In genomic region chr1:43707191-43708005, GRCh38 we compare ENCODE assay signal across 8 cellular contexts.
DNase-seq lines count a peak whose midpoint lies in the region; ATAC-seq and TF ChIP-seq lines count a peak whose summit lies in the region.

A gene with protein sequence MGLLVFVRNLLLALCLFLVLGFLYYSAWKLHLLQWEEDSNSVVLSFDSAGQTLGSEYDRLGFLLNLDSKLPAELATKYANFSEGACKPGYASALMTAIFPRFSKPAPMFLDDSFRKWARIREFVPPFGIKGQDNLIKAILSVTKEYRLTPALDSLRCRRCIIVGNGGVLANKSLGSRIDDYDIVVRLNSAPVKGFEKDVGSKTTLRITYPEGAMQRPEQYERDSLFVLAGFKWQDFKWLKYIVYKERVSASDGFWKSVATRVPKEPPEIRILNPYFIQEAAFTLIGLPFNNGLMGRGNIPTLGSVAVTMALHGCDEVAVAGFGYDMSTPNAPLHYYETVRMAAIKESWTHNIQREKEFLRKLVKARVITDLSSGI (plus strand): TSS chr1:43707536. CDS start chr1:43736263, 28,727 bp downstream.

- peak; percentile 92 for ATAC-seq in HG03175 (IDR thresholded peaks at IDR 0.05; ENCODE audit: unreplicated experiment)

- TF ChIP-seq POLR2A in GM18951 (IDR thresholded peaks at IDR 0.05; ENCODE audit: extremely low read depth, insufficient read depth, insufficient read length): peak; percentile 92

- peak; percentile 97 for DNase-seq in AG08395 (ENCODE audit: low spot score)
- DNase-seq in NCI-H345 treated with DMSO at 0.1 percent for 48 hours (lab: John Stamatoyannopoulos, UW; ENCODE audit: unreplicated experiment): peak; percentile 81
- peak; percentile 80 to 86 (median 84) for DNase-seq in activated CD4-positive, CD25-positive, alpha-beta regulatory T cell (lab: John Stamatoyannopoulos, UW)
- DNase-seq in caudate nucleus (lab: John Stamatoyannopoulos, UW): peak in 60 of 61 donors; percentile 18 to 97 (median 89)
- DNase-seq in iris pigment epithelial cell (ENCODE audit: low read depth): peak; percentile 96
- DNase-seq in stimulated activated CD4-positive, alpha-beta T cell treated with anti-CD3 and anti-CD28 coated beads, Interleukin-12 subunit alpha, Interleukin-12 subunit beta, amount 100 ng/mL, for 4 hours: peak; percentile 92

- peak within 1 kb of the TSS; percentile 84 for H3K27ac ChIP-seq in caudate nucleus (ENCODE audit: low read depth, low read length)

- in situ Hi-C loops in GM18951 (cut with MboI; ENCODE audit: low sequenced_read_pairs, unreplicated experiment): no loop called here

Comparison
In these comparisons a context has a peak if more than half of its experiments do, and no peak if none do; other contexts are left out.
1. Peak in every context shown above with its lines: DNase-seq, ATAC-seq and H3K27ac ChIP-seq.